Comparison of ENCODE assay signal across 16 cellular contexts in genomic region chr1:97433094-97433493, GRCh38.
"Had no signal": no experiment of that assay in that cellular context is flagged by ENCODE, and none has a peak within 500 bp of the region (broad histone marks: within the 10 kb centered on the region; RNA-seq: fewer than 3 reads in every experiment).

No MANE protein-coding gene starts in this region.

- H3K27ac Mint-ChIP-seq: activated CD4-positive, alpha-beta memory T cell treated with anti-CD3 and anti-CD28 coated beads, Interleukin-2, amount 10 ng/mL, durations not matched to agents 7 days and 5 days; activated CD8-positive, alpha-beta memory T cell treated with anti-CD3 and anti-CD28 coated beads, Interleukin-2, amount 10 ng/mL, durations not matched to agents 7 days and 5 days; activated naive CD8-positive, alpha-beta T cell; stimulated activated effector memory CD8-positive, alpha-beta T cell treated with anti-CD3 and anti-CD28 coated beads, Interleukin-12 subunit alpha, Interleukin-12 subunit beta, amount 100 ng/mL, for 72 hours; type B pancreatic cell had no signal

- H3K4me1 ChIP-seq: left lung, parathyroid adenoma, right lobe of liver, stomach, testis had no signal

- H3K9ac ChIP-seq: parathyroid adenoma had no signal

- H3K9me3 Mint-ChIP-seq: activated CD4-positive, alpha-beta memory T cell treated with anti-CD3 and anti-CD28 coated beads, Interleukin-2, amount 10 ng/mL, durations not matched to agents 7 days and 5 days; stimulated activated effector memory CD8-positive, alpha-beta T cell treated with anti-CD3 and anti-CD28 coated beads, Interleukin-12 subunit alpha, Interleukin-12 subunit beta, amount 100 ng/mL, for 72 hours; type B pancreatic cell had no signal

- H3K27me3 Mint-ChIP-seq: activated CD4-positive, alpha-beta memory T cell treated with anti-CD3 and anti-CD28 coated beads, Interleukin-2, amount 10 ng/mL, durations not matched to agents 7 days and 5 days; activated CD8-positive, alpha-beta memory T cell treated with anti-CD3 and anti-CD28 coated beads, Interleukin-2, amount 10 ng/mL, durations not matched to agents 7 days and 5 days; activated naive CD8-positive, alpha-beta T cell; type B pancreatic cell had no signal

- ATAC-seq: activated CD8-positive, alpha-beta memory T cell treated with anti-CD3 and anti-CD28 coated beads, Interleukin-2, amount 10 ng/mL, durations not matched to agents 7 days and 5 days; stimulated activated effector memory CD8-positive, alpha-beta T cell treated with anti-CD3 and anti-CD28 coated beads, Interleukin-12 subunit alpha, Interleukin-12 subunit beta, amount 100 ng/mL, for 72 hours had no signal

- H3K36me3 Mint-ChIP-seq: activated CD8-positive, alpha-beta memory T cell treated with anti-CD3 and anti-CD28 coated beads, Interleukin-2, amount 10 ng/mL, durations not matched to agents 7 days and 5 days; stimulated activated effector memory CD8-positive, alpha-beta T cell treated with anti-CD3 and anti-CD28 coated beads, Interleukin-12 subunit alpha, Interleukin-12 subunit beta, amount 100 ng/mL, for 72 hours; type B pancreatic cell had no signal

- H3K4me1 Mint-ChIP-seq: activated CD4-positive, alpha-beta memory T cell treated with anti-CD3 and anti-CD28 coated beads, Interleukin-2, amount 10 ng/mL, durations not matched to agents 7 days and 5 days; activated CD8-positive, alpha-beta memory T cell treated with anti-CD3 and anti-CD28 coated beads, Interleukin-2, amount 10 ng/mL, durations not matched to agents 7 days and 5 days; stimulated activated effector memory CD8-positive, alpha-beta T cell treated with anti-CD3 and anti-CD28 coated beads, Interleukin-12 subunit alpha, Interleukin-12 subunit beta, amount 100 ng/mL, for 72 hours had no signal

- H3K4me3 Mint-ChIP-seq: activated CD4-positive, alpha-beta memory T cell treated with anti-CD3 and anti-CD28 coated beads, Interleukin-2, amount 10 ng/mL, durations not matched to agents 7 days and 5 days; activated CD8-positive, alpha-beta memory T cell treated with anti-CD3 and anti-CD28 coated beads, Interleukin-2, amount 10 ng/mL, durations not matched to agents 7 days and 5 days; activated naive CD8-positive, alpha-beta T cell; stimulated activated effector memory CD8-positive, alpha-beta T cell treated with anti-CD3 and anti-CD28 coated beads, Interleukin-12 subunit alpha, Interleukin-12 subunit beta, amount 100 ng/mL, for 72 hours; type B pancreatic cell had no signal

- H3K27ac ChIP-seq: dorsolateral prefrontal cortex, left lung, parathyroid adenoma, right lobe of liver, stomach, testis had no signal

- H3K27me3 ChIP-seq: dorsolateral prefrontal cortex, left lung, right lobe of liver, stomach, testis had no signal

- H3K36me3 ChIP-seq: left lung, right lobe of liver, stomach had no signal

- H2AFZ ChIP-seq: parathyroid adenoma had no signal

- H3K4me3 ChIP-seq: dorsolateral prefrontal cortex, left lung, right lobe of liver, stomach, testis had no signal

- DNase-seq: activated CD4-positive, alpha-beta memory T cell treated with anti-CD3 and anti-CD28 coated beads, Interleukin-2, amount 10 ng/mL, durations not matched to agents 7 days and 5 days; activated CD4-positive, alpha-beta T cell treated with anti-CD3 and anti-CD28 coated beads for 48 hours; activated CD4-positive, CD25-positive, alpha-beta regulatory T cell; activated CD8-positive, alpha-beta memory T cell treated with anti-CD3 and anti-CD28 coated beads, Interleukin-2, amount 10 ng/mL, durations not matched to agents 7 days and 5 days; dorsolateral prefrontal cortex; foreskin melanocyte; left lung; right lobe of liver; stimulated activated CD4-positive, alpha-beta T cell treated with anti-CD3 and anti-CD28 coated beads, Interleukin-4, amount 100 ng/mL, for 24 hours; stomach; T-helper 9 cell; testis had no signal

- H3K79me2 ChIP-seq: parathyroid adenoma had no signal

- H3K9me3 ChIP-seq: left lung, right lobe of liver, stomach, testis had no signal
